Comparison of ENCODE assay signal across 26 cellular contexts in the genomic region with DNA sequence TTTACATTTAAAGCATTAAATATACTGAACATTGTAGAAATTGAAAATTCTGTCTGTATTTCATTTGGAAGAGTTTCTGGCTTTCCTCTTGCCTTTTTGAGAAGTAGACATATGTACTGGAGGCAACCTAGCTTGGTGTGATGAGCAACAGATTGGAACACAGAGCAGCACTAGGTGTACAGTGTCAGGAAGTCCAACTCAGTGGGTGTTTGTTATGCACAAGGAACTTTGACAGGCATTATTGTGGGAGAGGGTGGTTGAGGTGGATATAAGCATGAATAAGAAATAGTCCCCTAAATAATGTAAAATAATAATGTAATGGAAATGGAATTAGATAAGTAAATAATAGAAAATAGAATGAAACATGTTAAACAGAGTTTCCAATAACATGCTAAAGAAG. TPM values are rescaled to one million over a fixed set of nuclear protein-coding genes. Genes with fewer than 3 reads are reported as not detected.
A peak's percentile ranks its signal among the peaks of the same experiment; 100 is the strongest.
DNase-seq lines count a peak whose midpoint lies in the region; ATAC-seq, FAIRE-seq and TF ChIP-seq lines count a peak whose summit lies in the region.
"Had no signal": no experiment of that assay in that cellular context is flagged by ENCODE, and none has a peak within 500 bp of the region (broad histone marks: within the 10 kb centered on the region; RNA-seq: fewer than 3 reads in every experiment).

No MANE protein-coding gene starts in this region.

- H3K9me2 ChIP-seq in Karpas-422 (replicated peaks; ENCODE audit: insufficient read depth, low read length): no peaks in the 10 kb centered on the region

- H3K4me1 ChIP-seq in Karpas-422 (ENCODE audit: low read length): no peaks in the 10 kb centered on the region
- H3K4me1 ChIP-seq: A549 had no signal

- no peak overlapping the region for H3K27ac ChIP-seq in Karpas-422 (ENCODE audit: low read length)
- H3K27ac ChIP-seq: A549, GM23248 had no signal

- peak; percentile 50 for DNase-seq in DMS 273 (lab: John Stamatoyannopoulos, UW; ENCODE audit: unreplicated experiment)
- DNase-seq in DMS 273 treated with DMSO at 0.1 percent for 48 hours (lab: John Stamatoyannopoulos, UW): no peak
- no peak for DNase-seq in D721Med (ENCODE audit: insufficient read length, low spot score)
- DNase-seq in NCI-H69 (lab: John Stamatoyannopoulos, UW): peak; percentile 53
- no peak for DNase-seq in ureter (ENCODE audit: low spot score)
- DNase-seq in Karpas-422: no peak
- DNase-seq: 8988T; ACHN; AML-193; C1 segment of cervical spinal cord; Calu3; CD4-positive, alpha-beta memory T cell; COR-L47; DMS53; DMS79 treated with DMSO at 0.1 percent for 48 hours; GF-D8; GM23248; H9; HFFc6 had no signal

- no peak overlapping the region for H2AFZ ChIP-seq in Karpas-422 (ENCODE audit: low read length)
- H2AFZ ChIP-seq: GM23248 had no signal

- no peaks in the 10 kb centered on the region for H4K20me1 ChIP-seq in Karpas-422 (ENCODE audit: insufficient read depth, low read depth, low read length)

- H3K79me2 ChIP-seq in Karpas-422 (ENCODE audit: low read length): no peaks in the 10 kb centered on the region

- H3K9ac ChIP-seq in Karpas-422 (ENCODE audit: low read length): no peak overlapping the region
- H3K9ac ChIP-seq: GM23248 had no signal

- no peak for ATAC-seq in HG02623 (IDR thresholded peaks at IDR 0.05; ENCODE audit: unreplicated experiment)
- ATAC-seq: A549, HCT116 had no signal

- no peaks in the 10 kb centered on the region for H3K9me3 ChIP-seq in Karpas-422 (ENCODE audit: low read length)
- H3K9me3 ChIP-seq: A549 had no signal

- FAIRE-seq in D721Med (lab: Jason Lieb, UNC): peak; percentile 80
- FAIRE-seq: GM12891, GM18507, GM19239, H1 had no signal

- no peak overlapping the region for H3K4me2 ChIP-seq in Karpas-422 (ENCODE audit: low read depth, low read length, poor library complexity, severe bottlenecking)
- H3K4me2 ChIP-seq: A549 had no signal

- H3K36me3 ChIP-seq in Karpas-422 (ENCODE audit: insufficient read depth, low read length): no peaks in the 10 kb centered on the region

- no peaks in the 10 kb centered on the region for H3K27me3 ChIP-seq in Karpas-422 (ENCODE audit: low read length)

- no peak overlapping the region for H3K4me3 ChIP-seq in Karpas-422 (ENCODE audit: low read length)
- H3K4me3 ChIP-seq: A549, GM23248 had no signal

- TF ChIP-seq CTCF in D721Med (IDR thresholded peaks at IDR 0.05; ENCODE audit: insufficient read depth, missing control alignments): no peak

RNA-seq across cellular contexts. Expression of a gene that starts 58.1 kb away (rescaled TPM):
- 0.39 TPM for total RNA-seq in ureter
- 0.56 and 1.0 TPM in 2 replicates for total RNA-seq in Karpas-422 (2014; rRNA removed; shearing (Covaris generic); ENCODE audit: low replicate concordance)
- total RNA-seq: CD4-positive, alpha-beta memory T cell; GM23248; HFFc6 had no signal

Comparison
In these comparisons a context has a peak if more than half of its experiments do, and no peak if none do; other contexts are left out.
1. DNase-seq: peak in DMS 273 (single experiment) and NCI-H69 (single experiment); none in DMS 273 treated with DMSO at 0.1 percent for 48 hours (single experiment), D721Med (single experiment), ureter (single experiment) and Karpas-422 (single experiment).